Comparison of ENCODE assay signal across 29 cellular contexts in the genomic region with DNA sequence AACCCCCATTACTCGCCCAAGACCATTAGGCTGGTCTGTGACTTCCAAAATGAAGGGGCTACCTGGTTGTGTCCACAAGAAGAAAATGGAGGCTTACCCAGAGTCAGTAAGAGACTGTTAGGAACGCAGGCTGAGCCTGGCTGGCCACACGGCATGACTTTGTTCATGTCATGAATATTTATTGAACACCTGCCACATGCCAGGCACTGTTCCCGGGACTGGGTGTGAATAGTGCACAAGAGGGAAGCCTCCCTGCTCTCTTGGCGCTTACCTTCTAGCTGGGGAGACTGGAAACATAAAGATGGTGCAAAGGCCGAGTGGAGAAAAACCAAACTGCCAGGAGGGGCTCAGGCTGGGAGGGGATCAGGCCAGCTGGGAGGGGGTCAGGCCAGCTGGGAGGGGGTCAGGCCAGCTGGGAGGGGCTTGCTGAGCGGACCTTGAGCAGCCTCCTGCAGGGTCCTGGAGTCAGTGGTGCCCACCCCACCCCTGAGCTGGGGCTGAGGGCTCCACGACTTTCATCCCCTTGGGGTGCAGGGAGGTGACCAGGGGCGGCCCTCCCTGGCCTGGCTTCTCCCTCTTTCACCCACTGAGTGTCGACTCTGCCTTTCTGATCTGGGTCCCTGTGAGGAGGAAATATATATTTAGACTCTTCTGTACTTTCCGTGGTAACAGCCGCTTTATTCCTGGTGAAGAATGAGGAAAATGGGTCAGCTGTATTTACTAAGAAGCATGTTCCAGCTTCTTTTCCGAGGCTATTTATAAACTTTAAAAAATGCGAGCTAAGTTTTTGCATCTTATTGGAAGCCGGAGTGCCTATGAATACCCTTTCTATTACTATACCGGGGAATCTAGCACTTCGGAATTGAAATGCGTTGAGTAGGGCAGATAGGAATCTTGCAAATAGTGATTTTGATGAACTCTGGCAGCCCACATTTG.
DNase-seq lines count a peak whose midpoint lies in the region; TF ChIP-seq lines count a peak whose summit lies in the region.
"Had no signal": no experiment of that assay in that cellular context is flagged by ENCODE, and none has a peak within 500 bp of the region (broad histone marks: within the 10 kb centered on the region; RNA-seq: fewer than 3 reads in every experiment).

No MANE protein-coding gene starts in this region.

- TF ChIP-seq CTCF in tibial artery (IDR thresholded peaks at IDR 0.05) (no peak), GM10266 (IDR thresholded peaks at IDR 0.05; ENCODE audit: control insufficient read depth, insufficient read depth, low read depth, missing control alignments) (no peak)

- H3K27me3 ChIP-seq in tibial artery: no peaks in the 10 kb centered on the region
- H3K27me3 ChIP-seq: brain microvascular endothelial cell, heart right ventricle, neutrophil, Peyer's patch had no signal

- H3K27ac ChIP-seq in caudate nucleus (ENCODE audit: low read depth, low read length) (peak overlapping the region; percentile 58), tibial artery (peak overlapping the region; percentile 55 to 57)
- H3K27ac ChIP-seq: brain microvascular endothelial cell, foreskin keratinocyte, neutrophil had no signal

- no peaks in the 10 kb centered on the region for H3K9me3 ChIP-seq in tibial artery
- H3K9me3 ChIP-seq: esophagus muscularis mucosa, neutrophil, Peyer's patch had no signal

- peaks cover 0 to 39% (median 34%) of the 10 kb centered on the region in 4 donors for H3K4me1 ChIP-seq in tibial artery
- H3K4me1 ChIP-seq: Peyer's patch had no signal

- H3K36me3 ChIP-seq in tibial artery: no peaks in the 10 kb centered on the region
- H3K36me3 ChIP-seq: brain microvascular endothelial cell, esophagus muscularis mucosa, heart right ventricle, neutrophil, Peyer's patch had no signal

- intact Hi-C loops in tibial artery (cut with DNase I; ENCODE audit: low total_unique reads): no loop called here

- H3K4me3 ChIP-seq in tibial artery: peak overlapping the region in 1 of 2 donors; percentile 11
- H3K4me3 ChIP-seq: esophagus muscularis mucosa, heart right ventricle, lung, Peyer's patch had no signal

- peak; percentile 1 for DNase-seq in NCI-H748 (lab: John Stamatoyannopoulos, UW; ENCODE audit: unreplicated experiment)
- no peak for DNase-seq in NCI-H748 treated with DMSO at 0.1 percent for 48 hours (lab: John Stamatoyannopoulos, UW)
- peak in 2 of 61 donors; percentile 8 to 50 for DNase-seq in caudate nucleus (lab: John Stamatoyannopoulos, UW)
- peak; percentile 32 for DNase-seq in myocyte (ENCODE audit: low read depth)
- DNase-seq in tibial artery: no peak
- no peak for DNase-seq in GM10266 (ENCODE audit: extremely low spot score)
- DNase-seq in hepatic stellate cell (ENCODE audit: low spot score): no peak
- DNase-seq in DMS153 (lab: John Stamatoyannopoulos, UW): no peak
- DNase-seq: activated CD4-positive, alpha-beta T cell treated with anti-CD3 and anti-CD28 coated beads for 4 hours; activated CD8-positive, alpha-beta memory T cell treated with anti-CD3 and anti-CD28 coated beads, Interleukin-2, amount 10 ng/mL, durations not matched to agents 7 days and 5 days; activated naive CD4-positive, alpha-beta T cell; activated T-cell treated with anti-CD3 and anti-CD28 coated beads, Interleukin-2, amount 50 U/mL, for 72 hours; brain microvascular endothelial cell; CD8-positive, alpha-beta memory T cell; cortex of kidney; DMS79; endodermal cell; foreskin keratinocyte; GF-D8; heart right ventricle; NCI-H1436 treated with DMSO at 0.1 percent for 48 hours; NCI-H2107; SIG-M5; stimulated activated naive CD8-positive, alpha-beta T cell treated with anti-CD3 and anti-CD28 coated beads, Interleukin-15, amount 100 ng/mL, for 72 hours; trophoblast cell had no signal

Comparison
In these comparisons a context has a peak if more than half of its experiments do, and no peak if none do; other contexts are left out.
1. DNase-seq: peak in NCI-H748 (single experiment) and myocyte (single experiment); none in NCI-H748 treated with DMSO at 0.1 percent for 48 hours (single experiment), tibial artery (0 of 2), GM10266 (single experiment), hepatic stellate cell (single experiment) and DMS153 (single experiment).